In the genomic region with DNA sequence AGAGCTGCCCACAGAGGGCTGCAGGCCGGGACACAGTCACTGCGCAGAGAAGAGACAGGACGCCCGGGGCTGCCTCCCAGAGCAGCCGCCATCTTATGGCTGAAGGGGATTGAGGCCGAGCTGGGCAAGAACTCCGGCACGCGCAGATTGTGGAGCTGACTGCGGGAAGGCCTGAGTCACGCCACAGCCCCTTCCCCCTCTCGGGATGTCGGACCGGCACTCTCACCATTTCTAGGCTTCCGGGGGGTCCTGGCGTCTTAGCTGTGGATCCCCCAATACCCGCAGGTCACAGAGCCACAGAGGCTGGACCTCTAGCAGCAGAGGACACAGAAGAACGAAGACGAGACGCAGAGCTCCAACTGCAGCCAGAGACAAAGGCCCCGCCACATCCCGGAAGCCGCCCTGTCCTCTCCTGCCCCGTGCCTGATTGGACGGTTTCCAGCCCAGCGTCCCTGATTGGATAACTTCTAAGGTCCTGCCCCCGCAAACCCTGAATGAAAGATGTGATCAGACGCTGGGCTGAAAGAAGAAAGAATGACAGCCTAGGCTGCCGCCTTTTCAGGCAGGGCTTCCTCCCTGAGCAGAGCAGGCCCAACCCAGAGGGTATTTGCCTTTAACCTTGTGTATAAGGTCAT, we compare ENCODE assay signal across 8 cellular contexts. TPM values are rescaled to one million over a fixed set of nuclear protein-coding genes. Genes with fewer than 3 reads are reported as not detected.
A peak's percentile ranks its signal among the peaks of the same experiment; 100 is the strongest.
DNase-seq lines count a peak whose midpoint lies in the region; ATAC-seq, FAIRE-seq and TF ChIP-seq lines count a peak whose summit lies in the region.

A gene (minus strand): TSS at position 373 of the 635 bp plus-strand sequence. CDS start 144 bp downstream, at position 229.

- peak; percentile 97 for ATAC-seq in CD8-positive, alpha-beta T cell
- ATAC-seq in GM19467 (IDR thresholded peaks at IDR 0.05; ENCODE audit: unreplicated experiment): peak; percentile 95

- H3K9ac ChIP-seq in HUES48 (ENCODE audit: low read depth, low read length): peak within 1 kb of the TSS; percentile 96

- no peaks in the 10 kb centered on the region for H3K9me3 ChIP-seq in CD8-positive, alpha-beta T cell (ENCODE audit: low read length)
- H3K9me3 ChIP-seq in HUES48 (ENCODE audit: control insufficient read depth, insufficient read depth, low read length) (no peaks in the 10 kb centered on the region), neuron (ENCODE audit: low read length) (peaks cover 23% of the 10 kb centered on the region)

- no peak for TF ChIP-seq CTCF in CD8-positive, alpha-beta T cell (IDR thresholded peaks at IDR 0.05)

- H2AFZ ChIP-seq in neuron (ENCODE audit: low read depth, low read length): peak within 1 kb of the TSS; percentile 33

- peak within 1 kb of the TSS; percentile 97 for H3K27ac Mint-ChIP-seq in CD8-positive, alpha-beta T cell
- H3K27ac Mint-ChIP-seq in activated naive CD4-positive, alpha-beta T cell treated with anti-CD3 and anti-CD28 coated beads, Interleukin-2, amount 10 ng/mL, durations not matched to agents 7 days and 5 days: peak within 1 kb of the TSS; percentile 99

- no peaks in the 10 kb centered on the region for H3K36me3 ChIP-seq in CD8-positive, alpha-beta T cell (ENCODE audit: insufficient read depth, low read length)
- H3K36me3 ChIP-seq in HUES48 (ENCODE audit: control insufficient read depth, insufficient read depth, low read length): peaks cover 32% of the 10 kb centered on the region
- peaks cover 37% of the 10 kb centered on the region for H3K36me3 ChIP-seq in neuron (ENCODE audit: insufficient read depth, low read length)

- H3K9me3 Mint-ChIP-seq in CD8-positive, alpha-beta T cell: no peaks in the 10 kb centered on the region
- peaks cover 28% of the 10 kb centered on the region for H3K9me3 Mint-ChIP-seq in activated naive CD4-positive, alpha-beta T cell treated with anti-CD3 and anti-CD28 coated beads, Interleukin-2, amount 10 ng/mL, durations not matched to agents 7 days and 5 days

- no peaks in the 10 kb centered on the region for H3K27me3 Mint-ChIP-seq in CD8-positive, alpha-beta T cell (ENCODE audit: low read depth)
- no peaks in the 10 kb centered on the region for H3K27me3 Mint-ChIP-seq in activated naive CD4-positive, alpha-beta T cell treated with anti-CD3 and anti-CD28 coated beads, Interleukin-2, amount 10 ng/mL, durations not matched to agents 7 days and 5 days

- CTCF ChIA-PET in CD8-positive, alpha-beta T cell (lab: Charles Lee): interaction anchor here (0.8 to 2.0 kb wide), 3 partner anchors 9 to 68 kb away, joined by 3 to 8 read pairs (median 5); a partner anchor contains a TSS
- CTCF ChIA-PET in activated naive CD4-positive, alpha-beta T cell treated with anti-CD3 and anti-CD28 coated beads, Interleukin-2, amount 10 ng/mL, durations not matched to agents 7 days and 5 days (lab: Charles Lee): interaction anchor here (1.7 kb wide), 1 partner anchor 16 kb away, joined by 4 read pairs; no protein-coding TSS in a partner anchor

- H3K27ac ChIP-seq in CD8-positive, alpha-beta T cell (ENCODE audit: low read depth, low read length): peak within 1 kb of the TSS; percentile 84
- peak within 1 kb of the TSS; percentile 99 for H3K27ac ChIP-seq in HUES48 (ENCODE audit: low read depth, low read length)

- peak within 1 kb of the TSS; percentile 98 for H3K4me3 Mint-ChIP-seq in CD8-positive, alpha-beta T cell
- H3K4me3 Mint-ChIP-seq in activated naive CD4-positive, alpha-beta T cell treated with anti-CD3 and anti-CD28 coated beads, Interleukin-2, amount 10 ng/mL, durations not matched to agents 7 days and 5 days: peak within 1 kb of the TSS; percentile 94

- peak; percentile 77 for FAIRE-seq in frontal cortex (lab: Jason Lieb, UNC)

- peaks cover 9% of the 10 kb centered on the region for H3K4me1 ChIP-seq in CD8-positive, alpha-beta T cell (ENCODE audit: insufficient read depth, low read length)
- H3K4me1 ChIP-seq in HUES48 (ENCODE audit: control insufficient read depth, insufficient read depth, low read length) (peaks cover 10% of the 10 kb centered on the region), neuron (ENCODE audit: insufficient read depth, low read length) (peaks cover 5% of the 10 kb centered on the region)

- DNase-seq in CD8-positive, alpha-beta T cell: peak; percentile 85 to 95 (median 90)
- peak; percentile 6 for DNase-seq in SHP77 treated with DMSO at 0.1 percent for 48 hours (lab: John Stamatoyannopoulos, UW)
- DNase-seq in activated naive CD4-positive, alpha-beta T cell treated with anti-CD3 and anti-CD28 coated beads, Interleukin-2, amount 10 ng/mL, durations not matched to agents 7 days and 5 days: peak; percentile 95
- peak; percentile 52 to 71 for DNase-seq in frontal cortex (ENCODE audit: low spot score in 2 of 2)
- DNase-seq in stromal cell of bone marrow (ENCODE audit: low read depth): peak; percentile 93

- H3K27me3 ChIP-seq in CD8-positive, alpha-beta T cell (ENCODE audit: insufficient read depth, low read length): no peaks in the 10 kb centered on the region
- no peaks in the 10 kb centered on the region for H3K27me3 ChIP-seq in HUES48 (ENCODE audit: control insufficient read depth, insufficient read depth, low read length)
- no peaks in the 10 kb centered on the region for H3K27me3 ChIP-seq in neuron (ENCODE audit: insufficient read depth, low read length)

- peaks cover 34% of the 10 kb centered on the region for H3K4me1 Mint-ChIP-seq in CD8-positive, alpha-beta T cell (ENCODE audit: low read depth)
- peaks cover 25% of the 10 kb centered on the region for H3K4me1 Mint-ChIP-seq in activated naive CD4-positive, alpha-beta T cell treated with anti-CD3 and anti-CD28 coated beads, Interleukin-2, amount 10 ng/mL, durations not matched to agents 7 days and 5 days

- H3K36me3 Mint-ChIP-seq in CD8-positive, alpha-beta T cell: peaks cover 35% of the 10 kb centered on the region
- peaks cover 69% of the 10 kb centered on the region for H3K36me3 Mint-ChIP-seq in activated naive CD4-positive, alpha-beta T cell treated with anti-CD3 and anti-CD28 coated beads, Interleukin-2, amount 10 ng/mL, durations not matched to agents 7 days and 5 days

- intact Hi-C loops in CD8-positive, alpha-beta T cell (cut with DNase I, micrococcal nuclease): loop anchor here (1.0 to 10.0 kb wide), 9 partner anchors 16 to 1559 kb away; a partner anchor contains a TSS

- POLR2A ChIA-PET in CD8-positive, alpha-beta T cell (lab: Charles Lee): interaction anchor here (0.8 to 4.9 kb wide), 15 partner anchors 9 to 1560 kb away, joined by 3 to 49 read pairs (median 5); a partner anchor contains a TSS

- H3K4me3 ChIP-seq in CD8-positive, alpha-beta T cell (ENCODE audit: low read depth, low read length): peak within 1 kb of the TSS; percentile 85
- H3K4me3 ChIP-seq in HUES48 (ENCODE audit: low read depth, low read length) (peak within 1 kb of the TSS; percentile 82), neuron (ENCODE audit: low read length) (peak within 1 kb of the TSS; percentile 91)

RNA-seq across cellular contexts. Expression of the gene that starts here (rescaled TPM):
- total RNA-seq in CD8-positive, alpha-beta T cell: 10 to 100 TPM; 29.9 to 31.8 TPM
- total RNA-seq in frontal cortex: 34.6 TPM

Comparison
In these comparisons a context has a peak if more than half of its experiments do, and no peak if none do; other contexts are left out.
1. Peak in every context shown above with its lines: DNase-seq, ATAC-seq, H3K4me3 ChIP-seq and H3K27ac ChIP-seq.
2. DNase-seq: peak in every context shown above with its lines; median percentile 95 in activated naive CD4-positive, alpha-beta T cell treated with anti-CD3 and anti-CD28 coated beads, Interleukin-2, amount 10 ng/mL, durations not matched to agents 7 days and 5 days; 93 in stromal cell of bone marrow; 90 in CD8-positive, alpha-beta T cell; 62 in frontal cortex; 6 in SHP77 treated with DMSO at 0.1 percent for 48 hours.